ENCODE assay signal across 1 cellular context in the genomic region with DNA sequence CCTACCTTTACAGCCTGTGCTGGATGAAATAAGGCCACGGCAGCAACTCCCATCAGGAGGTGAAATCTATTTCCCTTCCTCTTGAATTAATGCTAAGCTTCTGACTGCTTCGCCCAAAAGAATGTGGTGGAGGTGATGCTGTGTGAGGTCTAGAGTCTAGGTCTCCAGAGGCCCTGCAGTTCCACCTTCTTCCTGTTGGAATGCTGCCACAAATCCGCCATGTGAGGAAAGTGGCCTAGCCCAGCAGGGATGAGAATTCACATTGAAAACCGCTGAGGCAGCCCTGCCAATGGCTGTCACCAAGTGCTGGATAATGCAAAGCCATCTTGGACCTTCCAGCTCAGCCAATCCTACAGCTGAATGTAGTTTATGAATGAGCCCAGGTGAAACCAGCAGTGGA.
TF ChIP-seq lines count a peak whose summit lies in the region.

No MANE protein-coding gene starts in this region.

TF ChIP-seq in HepG2, 621 proteins besides CTCF, POLR2A, EP300 and RAD21 (continued from another document):
- TF ChIP-seq, protein P1, sequence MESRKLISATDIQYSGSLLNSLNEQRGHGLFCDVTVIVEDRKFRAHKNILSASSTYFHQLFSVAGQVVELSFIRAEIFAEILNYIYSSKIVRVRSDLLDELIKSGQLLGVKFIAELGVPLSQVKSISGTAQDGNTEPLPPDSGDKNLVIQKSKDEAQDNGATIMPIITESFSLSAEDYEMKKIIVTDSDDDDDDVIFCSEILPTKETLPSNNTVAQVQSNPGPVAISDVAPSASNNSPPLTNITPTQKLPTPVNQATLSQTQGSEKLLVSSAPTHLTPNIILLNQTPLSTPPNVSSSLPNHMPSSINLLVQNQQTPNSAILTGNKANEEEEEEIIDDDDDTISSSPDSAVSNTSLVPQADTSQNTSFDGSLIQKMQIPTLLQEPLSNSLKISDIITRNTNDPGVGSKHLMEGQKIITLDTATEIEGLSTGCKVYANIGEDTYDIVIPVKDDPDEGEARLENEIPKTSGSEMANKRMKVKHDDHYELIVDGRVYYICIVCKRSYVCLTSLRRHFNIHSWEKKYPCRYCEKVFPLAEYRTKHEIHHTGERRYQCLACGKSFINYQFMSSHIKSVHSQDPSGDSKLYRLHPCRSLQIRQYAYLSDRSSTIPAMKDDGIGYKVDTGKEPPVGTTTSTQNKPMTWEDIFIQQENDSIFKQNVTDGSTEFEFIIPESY (CRISPR knock-in tag; IDR thresholded peaks at IDR 0.05), result peak; percentile 95
